ENCODE assay signal across 8 cellular contexts in genomic region chr14:102949062-102949800, GRCh38. TPM values are rescaled to one million over a fixed set of nuclear protein-coding genes. Genes with fewer than 3 reads are reported as not detected.
A peak's percentile ranks its signal among the peaks of the same experiment; 100 is the strongest.
DNase-seq lines count a peak whose midpoint lies in the region; ATAC-seq and TF ChIP-seq lines count a peak whose summit lies in the region.

No MANE protein-coding gene starts in this region.

- peak overlapping the region; percentile 54 for H3K27ac ChIP-seq in SK-N-MC

- H3K27ac Mint-ChIP-seq in CD14-positive monocyte (peak overlapping the region in 4 of 7 donors; percentile 3 to 58 (median 38)), type B pancreatic cell (peak overlapping the region; percentile 50)

- no peaks in the 10 kb centered on the region for H3K9me3 ChIP-seq in SK-N-MC (ENCODE audit: low read depth, low read length)

- H3K9ac ChIP-seq in SK-N-MC (ENCODE audit: insufficient read length): no peak overlapping the region

- ATAC-seq in GM21576 (IDR thresholded peaks at IDR 0.05; ENCODE audit: unreplicated experiment) (peak; percentile 51), HG02840 (IDR thresholded peaks at IDR 0.05; ENCODE audit: low FRiP score, unreplicated experiment) (no peak), GM21737 (IDR thresholded peaks at IDR 0.05; ENCODE audit: unreplicated experiment) (no peak)

- intact Hi-C loops in CD14-positive monocyte (cut with micrococcal nuclease): no loop called here

- H3K27me3 Mint-ChIP-seq in CD14-positive monocyte (ENCODE audit: low read depth in 3 of 3): peaks cover 0 to 1% (median 0%) of the 10 kb centered on the region in 3 donors
- no peaks in the 10 kb centered on the region for H3K27me3 Mint-ChIP-seq in type B pancreatic cell

- H3K36me3 Mint-ChIP-seq in CD14-positive monocyte (peaks cover 71 to 78% of the 10 kb centered on the region in 2 donors), type B pancreatic cell (peaks cover 7% of the 10 kb centered on the region)

- H3K9me3 Mint-ChIP-seq in CD14-positive monocyte (peaks cover 0 to 2% (median 0%) of the 10 kb centered on the region in 7 donors), type B pancreatic cell (no peaks in the 10 kb centered on the region)

- peaks cover 57% of the 10 kb centered on the region for H3K36me3 ChIP-seq in SK-N-MC (ENCODE audit: insufficient read depth, low read length)

- no peak overlapping the region for H3K4me3 ChIP-seq in SK-N-MC
- H3K4me3 ChIP-seq in foreskin fibroblast (ENCODE audit: low read depth in 1 of 2, low read length in 2 of 2): no peak overlapping the region

- no peak for TF ChIP-seq CTCF in CD14-positive monocyte (IDR thresholded peaks at IDR 0.05)
- TF ChIP-seq CTCF in foreskin fibroblast (IDR thresholded peaks at IDR 0.05; ENCODE audit: low read depth, low read length): no peak
- no peak for TF ChIP-seq CTCF in type B pancreatic cell (conservative IDR thresholded peaks at IDR 0.05)

- H3K4me3 Mint-ChIP-seq in CD14-positive monocyte: peak overlapping the region; percentile 18 to 65
- H3K4me3 Mint-ChIP-seq in type B pancreatic cell: no peak overlapping the region

- DNase-seq in CD14-positive monocyte (ENCODE audit: low spot score) (peak; percentile 64), SK-N-MC (ENCODE audit: low read depth, low spot score) (no peak), foreskin fibroblast (peak; percentile 65 to 78), type B pancreatic cell (ENCODE audit: extremely low spot score, unreplicated experiment) (no peak), NCI-H2107 (lab: John Stamatoyannopoulos, UW) (no peak)

- peaks cover 13% of the 10 kb centered on the region for H3K4me1 Mint-ChIP-seq in CD14-positive monocyte
- no peaks in the 10 kb centered on the region for H3K4me1 Mint-ChIP-seq in type B pancreatic cell (ENCODE audit: unreplicated experiment)

RNA-seq across cellular contexts. Expression of gene AMN, which starts 26.8 kb away (rescaled TPM):
- not detected for polyA plus RNA-seq in CD14-positive monocyte
- 18.3 and 51.7 TPM in 2 replicates for total RNA-seq in type B pancreatic cell (ENCODE audit: low replicate concordance)

Comparison
In these comparisons a context has a peak if more than half of its experiments do, and no peak if none do; other contexts are left out.
1. DNase-seq: peak in CD14-positive monocyte (single experiment) and foreskin fibroblast (2 of 2); none in SK-N-MC (single experiment), type B pancreatic cell (single experiment) and NCI-H2107 (single experiment).